In the genomic region with DNA sequence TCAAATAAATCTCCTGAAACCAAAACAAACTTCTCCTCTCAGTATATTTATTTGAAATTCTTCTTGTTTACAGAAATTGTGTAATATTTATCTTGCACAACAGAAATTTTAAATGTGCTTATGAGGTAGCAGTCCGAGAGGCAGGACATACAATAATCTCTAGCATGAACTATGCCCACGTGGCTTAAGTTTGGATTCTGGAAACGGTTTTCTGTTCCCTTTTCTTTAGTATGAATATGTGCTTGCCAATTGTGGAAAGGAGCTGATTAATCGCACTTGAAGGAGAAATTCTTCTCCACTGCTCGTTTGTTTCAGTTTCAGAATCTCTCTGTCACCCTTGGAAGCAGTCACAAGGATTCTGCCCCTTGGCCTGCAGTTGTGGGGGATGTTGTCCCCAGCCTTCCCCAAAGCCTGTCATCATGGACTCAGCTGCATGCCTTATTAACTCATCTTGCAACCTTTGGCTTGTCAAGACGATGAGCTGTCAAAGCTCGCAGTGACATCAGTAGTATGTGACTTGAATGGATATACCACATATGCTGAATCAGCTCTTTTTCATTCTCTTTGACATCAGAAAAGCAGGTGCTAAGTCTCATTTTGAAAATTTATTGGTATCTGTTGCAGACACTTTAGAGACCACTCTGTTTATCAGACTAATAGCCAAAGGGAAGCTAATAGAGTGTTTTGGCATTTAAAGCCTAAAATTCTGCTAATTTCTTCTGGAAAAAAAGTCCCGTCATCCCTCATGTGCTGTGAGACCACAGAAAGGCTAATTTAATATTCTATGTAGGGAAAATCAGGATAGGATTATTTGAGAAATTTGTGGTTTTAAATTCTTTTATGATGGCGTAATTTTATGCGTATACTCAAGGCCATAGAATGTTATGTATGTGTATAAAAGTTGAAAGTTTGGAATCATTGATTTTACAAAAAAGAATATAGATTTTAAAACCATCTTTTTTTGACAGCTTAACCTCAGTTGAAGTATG, we compare ENCODE assay signal across 8 cellular contexts.
A peak's percentile ranks its signal among the peaks of the same experiment; 100 is the strongest.
DNase-seq lines count a peak whose midpoint lies in the region; ATAC-seq and TF ChIP-seq lines count a peak whose summit lies in the region.

No MANE protein-coding gene starts in this region.

- H3K4me3 ChIP-seq in AG09309 (ENCODE audit: control insufficient read depth, low read depth, low read length): peak overlapping the region; percentile 41

- TF ChIP-seq CTCF in AG09309 (IDR thresholded peaks at IDR 0.05; ENCODE audit: control insufficient read depth, insufficient read depth, low read depth, low read length, missing control alignments): no peak

- intact Hi-C loops in left ventricle myocardium superior (cut with micrococcal nuclease): no loop called here

- CTCF ChIA-PET in HEK293T (lab: Yijun Ruan, JAX): interaction anchor here (0.6 kb wide), 1 partner anchor 11 kb away, joined by 3 read pairs; no protein-coding TSS in a partner anchor

- peak; percentile 49 for ATAC-seq in left ventricle myocardium superior

- DNase-seq in AG09309 (ENCODE audit: low read depth) (no peak), HEK293T (ENCODE audit: extremely low spot score) (no peak), left ventricle myocardium superior (no peak), SW480 (ENCODE audit: low spot score) (no peak), SKM-1 treated with dmso at 0.1 percent for 144 hours (lab: John Stamatoyannopoulos, UW; ENCODE audit: unreplicated experiment) (no peak), NCI-H1436 (lab: John Stamatoyannopoulos, UW) (no peak)
- peak; percentile 50 to 58 for DNase-seq in activated CD4-positive, alpha-beta T cell treated with anti-CD3 and anti-CD28 coated beads, Interleukin-2, amount 50 U/mL, for 48 hours
- peak in 2 of 3 experiments; percentile 10 to 16 for DNase-seq in stimulated activated CD4-positive, alpha-beta T cell treated with anti-CD3 and anti-CD28 coated beads, TNF-alpha, amount 100 ng/mL, for 24 hours (ENCODE audit: low read depth in 3 of 3)

- POLR2A ChIA-PET in HEK293T (lab: Yijun Ruan, JAX): interaction anchor here (1.0 to 2.3 kb wide), 2 partner anchors 23 to 57 kb away, joined by 4 to 8 read pairs; no protein-coding TSS in a partner anchor

TF ChIP-seq in HEK293T, 16 proteins besides CTCF, POLR2A, EP300 and RAD21:
- no peak for TF ChIP-seq FOXM1 (IDR thresholded peaks at IDR 0.05; ENCODE audit: borderline replicate concordance)
- TF ChIP-seq, protein P1, sequence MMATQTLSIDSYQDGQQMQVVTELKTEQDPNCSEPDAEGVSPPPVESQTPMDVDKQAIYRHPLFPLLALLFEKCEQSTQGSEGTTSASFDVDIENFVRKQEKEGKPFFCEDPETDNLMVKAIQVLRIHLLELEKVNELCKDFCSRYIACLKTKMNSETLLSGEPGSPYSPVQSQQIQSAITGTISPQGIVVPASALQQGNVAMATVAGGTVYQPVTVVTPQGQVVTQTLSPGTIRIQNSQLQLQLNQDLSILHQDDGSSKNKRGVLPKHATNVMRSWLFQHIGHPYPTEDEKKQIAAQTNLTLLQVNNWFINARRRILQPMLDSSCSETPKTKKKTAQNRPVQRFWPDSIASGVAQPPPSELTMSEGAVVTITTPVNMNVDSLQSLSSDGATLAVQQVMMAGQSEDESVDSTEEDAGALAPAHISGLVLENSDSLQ (IDR thresholded peaks at IDR 0.05): peak; percentile 51; the same call in 1 of the 2 replicates

Comparison
In these comparisons a context has a peak if more than half of its experiments do, and no peak if none do; other contexts are left out.
1. DNase-seq: peak in activated CD4-positive, alpha-beta T cell treated with anti-CD3 and anti-CD28 coated beads, Interleukin-2, amount 50 U/mL, for 48 hours (2 of 2) and stimulated activated CD4-positive, alpha-beta T cell treated with anti-CD3 and anti-CD28 coated beads, TNF-alpha, amount 100 ng/mL, for 24 hours (2 of 3); none in AG09309 (single experiment), HEK293T (single experiment), left ventricle myocardium superior (single experiment), SW480 (single experiment), SKM-1 treated with dmso at 0.1 percent for 144 hours (single experiment) and NCI-H1436 (single experiment).